Comparison of ENCODE assay signal across 8 cellular contexts in genomic region chr2:144382848-144383247, GRCh38.
A peak's percentile ranks its signal among the peaks of the same experiment; 100 is the strongest.
DNase-seq lines count a peak whose midpoint lies in the region; ATAC-seq, FAIRE-seq and TF ChIP-seq lines count a peak whose summit lies in the region.

No MANE protein-coding gene starts in this region.

- H3K4me1 ChIP-seq in mucosa of descending colon (ENCODE audit: low read depth) (no peaks in the 10 kb centered on the region), kidney (ENCODE audit: control insufficient read depth in 1 of 2, insufficient read depth in 1 of 2, low read depth in 1 of 2, low read length in 2 of 2) (no peaks in the 10 kb centered on the region), gastrocnemius medialis (no peaks in the 10 kb centered on the region)

- no peaks in the 10 kb centered on the region for H3K9me3 ChIP-seq in mucosa of descending colon
- no peaks in the 10 kb centered on the region for H3K9me3 ChIP-seq in kidney (ENCODE audit: control insufficient read depth in 1 of 2, low read length in 2 of 2)
- no peaks in the 10 kb centered on the region for H3K9me3 ChIP-seq in gastrocnemius medialis

- H3K36me3 Mint-ChIP-seq in activated CD4-positive, alpha-beta T cell treated with anti-CD3 and anti-CD28 coated beads, Interleukin-2, amount 10 ng/mL, durations not matched to agents 24 days and 14 days (ENCODE audit: low read depth): no peaks in the 10 kb centered on the region

- H3K27ac Mint-ChIP-seq in activated CD4-positive, alpha-beta T cell treated with anti-CD3 and anti-CD28 coated beads, Interleukin-2, amount 10 ng/mL, durations not matched to agents 24 days and 14 days: peak overlapping the region; percentile 78

- no peak overlapping the region for H3K27ac ChIP-seq in kidney (ENCODE audit: low read depth in 2 of 2, low read length in 2 of 2)
- H3K27ac ChIP-seq in gastrocnemius medialis: no peak overlapping the region

- peaks cover 7% of the 10 kb centered on the region for H3K27me3 Mint-ChIP-seq in activated CD4-positive, alpha-beta T cell treated with anti-CD3 and anti-CD28 coated beads, Interleukin-2, amount 10 ng/mL, durations not matched to agents 24 days and 14 days

- no peak overlapping the region for H3K9ac ChIP-seq in kidney (ENCODE audit: low read length in 2 of 2)

- H3K4me3 ChIP-seq in mucosa of descending colon: no peak overlapping the region
- no peak overlapping the region for H3K4me3 ChIP-seq in kidney (ENCODE audit: low read length in 2 of 2)
- H3K4me3 ChIP-seq in gastrocnemius medialis: no peak overlapping the region

- no peaks in the 10 kb centered on the region for H3K27me3 ChIP-seq in gastrocnemius medialis

- ATAC-seq in HG02885 (IDR thresholded peaks at IDR 0.05; ENCODE audit: poor library complexity, unreplicated experiment) (peak; percentile 99), mucosa of descending colon (peak; percentile 76), gastrocnemius medialis (no peak)

- H3K4me1 Mint-ChIP-seq in activated CD4-positive, alpha-beta T cell treated with anti-CD3 and anti-CD28 coated beads, Interleukin-2, amount 10 ng/mL, durations not matched to agents 24 days and 14 days: peaks cover 21% of the 10 kb centered on the region

- TF ChIP-seq POLR2A in gastrocnemius medialis (IDR thresholded peaks at IDR 0.05): no peak

- in situ Hi-C loops in gastrocnemius medialis (cut with MboI; ENCODE audit: low sequenced_read_pairs in 4 of 4): no loop called here

- no peaks in the 10 kb centered on the region for H3K36me3 ChIP-seq in mucosa of descending colon (ENCODE audit: low read depth)
- no peaks in the 10 kb centered on the region for H3K36me3 ChIP-seq in kidney (ENCODE audit: control insufficient read depth in 1 of 2, insufficient read depth in 2 of 2, low read length in 2 of 2)
- no peaks in the 10 kb centered on the region for H3K36me3 ChIP-seq in gastrocnemius medialis

- intact Hi-C loops in activated CD4-positive, alpha-beta T cell treated with anti-CD3 and anti-CD28 coated beads, Interleukin-2, amount 10 ng/mL, durations not matched to agents 24 days and 14 days (cut with micrococcal nuclease): loop anchor here (1.0 to 2.0 kb wide), 5 partner anchors 24 to 653 kb away; no protein-coding TSS in a partner anchor
- intact Hi-C loops in mucosa of descending colon (cut with DNase I, micrococcal nuclease) (no loop called here), kidney (cut with DNase I) (no loop called here), gastrocnemius medialis (cut with DNase I; ENCODE audit: low total_unique reads) (no loop called here)

- peak; percentile 74 for DNase-seq in activated CD4-positive, alpha-beta T cell treated with anti-CD3 and anti-CD28 coated beads, Interleukin-2, amount 10 ng/mL, durations not matched to agents 24 days and 14 days
- no peak for DNase-seq in activated CD4-positive, alpha-beta T cell treated with anti-CD3 and anti-CD28 coated beads, Interleukin-2, amount 50 U/mL, for 4 hours
- DNase-seq in SIG-M5 treated with dmso at 0.1 percent for 504 hours (lab: John Stamatoyannopoulos, UW; ENCODE audit: unreplicated experiment) (peak; percentile 99), mucosa of descending colon (no peak), kidney (no peak), SHP77 treated with DMSO at 0.1 percent for 48 hours (lab: John Stamatoyannopoulos, UW) (no peak), gastrocnemius medialis (no peak)

- H3K4me3 Mint-ChIP-seq in activated CD4-positive, alpha-beta T cell treated with anti-CD3 and anti-CD28 coated beads, Interleukin-2, amount 10 ng/mL, durations not matched to agents 24 days and 14 days: no peak overlapping the region

- peaks cover 4% of the 10 kb centered on the region for H3K9me3 Mint-ChIP-seq in activated CD4-positive, alpha-beta T cell treated with anti-CD3 and anti-CD28 coated beads, Interleukin-2, amount 10 ng/mL, durations not matched to agents 24 days and 14 days

- FAIRE-seq in kidney (lab: Jason Lieb, UNC): no peak

- no peak for TF ChIP-seq CTCF in mucosa of descending colon (IDR thresholded peaks at IDR 0.05)
- TF ChIP-seq CTCF in kidney (IDR thresholded peaks at IDR 0.05; ENCODE audit: borderline replicate concordance, extremely low read depth, insufficient read depth): no peak
- TF ChIP-seq CTCF in gastrocnemius medialis (IDR thresholded peaks at IDR 0.05 in 4 of 5, conservative IDR thresholded peaks at IDR 0.05 in 1 of 5): no peak

Comparison
In these comparisons a context has a peak if more than half of its experiments do, and no peak if none do; other contexts are left out.
1. DNase-seq: peak in activated CD4-positive, alpha-beta T cell treated with anti-CD3 and anti-CD28 coated beads, Interleukin-2, amount 10 ng/mL, durations not matched to agents 24 days and 14 days (single experiment) and SIG-M5 treated with dmso at 0.1 percent for 504 hours (single experiment); none in activated CD4-positive, alpha-beta T cell treated with anti-CD3 and anti-CD28 coated beads, Interleukin-2, amount 50 U/mL, for 4 hours (0 of 2), mucosa of descending colon (0 of 3), kidney (single experiment), SHP77 treated with DMSO at 0.1 percent for 48 hours (single experiment) and gastrocnemius medialis (0 of 2).
2. ATAC-seq: peak in HG02885 (single experiment) and mucosa of descending colon (single experiment); none in gastrocnemius medialis (0 of 2).